Comparison of ENCODE assay signal across 2 cellular contexts in the genomic region with DNA sequence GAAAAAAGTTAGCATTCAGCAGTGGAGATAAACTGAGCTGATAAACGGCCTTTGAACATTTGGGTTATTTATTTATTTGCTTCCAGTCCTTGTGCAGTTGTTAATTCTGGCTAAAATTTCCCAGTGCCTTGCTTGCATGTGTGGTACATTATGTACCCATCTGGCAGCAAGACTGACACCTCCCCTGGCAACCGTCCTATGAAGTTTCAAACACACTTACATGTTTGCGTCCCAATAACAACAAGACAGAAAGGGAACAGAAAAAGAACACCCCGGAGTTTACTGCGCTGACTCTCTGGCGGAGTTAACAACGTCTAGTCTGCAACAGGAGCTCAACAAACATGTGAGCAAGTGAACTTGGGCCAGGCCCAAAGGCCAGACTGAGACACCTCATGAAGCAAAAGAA.
A peak's percentile ranks its signal among the peaks of the same experiment; 100 is the strongest.
TF ChIP-seq lines count a peak whose summit lies in the region.

No MANE protein-coding gene starts in this region.

TF ChIP-seq in H1, 55 proteins besides CTCF, POLR2A, EP300 and RAD21:
- TF ChIP-seq SIN3A (conservative IDR thresholded peaks at IDR 0.05 in 1 of 2, IDR thresholded peaks at IDR 0.05 in 1 of 2; ENCODE audit: low read depth in 1 of 2, low read length in 2 of 2) (no peak), CEBPB (IDR thresholded peaks at IDR 0.05; ENCODE audit: low read depth, low read length) (no peak)

TF ChIP-seq in liver, 16 proteins besides CTCF, POLR2A, EP300 and RAD21:
- TF ChIP-seq, protein P1, sequence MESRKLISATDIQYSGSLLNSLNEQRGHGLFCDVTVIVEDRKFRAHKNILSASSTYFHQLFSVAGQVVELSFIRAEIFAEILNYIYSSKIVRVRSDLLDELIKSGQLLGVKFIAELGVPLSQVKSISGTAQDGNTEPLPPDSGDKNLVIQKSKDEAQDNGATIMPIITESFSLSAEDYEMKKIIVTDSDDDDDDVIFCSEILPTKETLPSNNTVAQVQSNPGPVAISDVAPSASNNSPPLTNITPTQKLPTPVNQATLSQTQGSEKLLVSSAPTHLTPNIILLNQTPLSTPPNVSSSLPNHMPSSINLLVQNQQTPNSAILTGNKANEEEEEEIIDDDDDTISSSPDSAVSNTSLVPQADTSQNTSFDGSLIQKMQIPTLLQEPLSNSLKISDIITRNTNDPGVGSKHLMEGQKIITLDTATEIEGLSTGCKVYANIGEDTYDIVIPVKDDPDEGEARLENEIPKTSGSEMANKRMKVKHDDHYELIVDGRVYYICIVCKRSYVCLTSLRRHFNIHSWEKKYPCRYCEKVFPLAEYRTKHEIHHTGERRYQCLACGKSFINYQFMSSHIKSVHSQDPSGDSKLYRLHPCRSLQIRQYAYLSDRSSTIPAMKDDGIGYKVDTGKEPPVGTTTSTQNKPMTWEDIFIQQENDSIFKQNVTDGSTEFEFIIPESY (IDR thresholded peaks at IDR 0.05): peak; percentile 81
- TF ChIP-seq JUND (IDR thresholded peaks at IDR 0.05) (peak in 1 of 2 donors; percentile 93), HNF4A (conservative IDR thresholded peaks at IDR 0.05) (peak; percentile 87), HNF4G (IDR thresholded peaks at IDR 0.05) (peak; percentile 73), EGR1 (IDR thresholded peaks at IDR 0.05; ENCODE audit: low read depth in 2 of 2) (peak in 1 of 2 donors; percentile 79), FOXA1 (IDR thresholded peaks at IDR 0.05) (peak; percentile 74), RXRA (IDR thresholded peaks at IDR 0.05) (peak; percentile 93 to 95), TAF1 (conservative IDR thresholded peaks at IDR 0.05) (peak; percentile 48), YY1 (IDR thresholded peaks at IDR 0.05) (peak; percentile 84), NR2F2 (IDR thresholded peaks at IDR 0.05) (no peak), FOXA2 (IDR thresholded peaks at IDR 0.05) (peak; percentile 68), SP1 (IDR thresholded peaks at IDR 0.05) (peak; percentile 99), GABPA (IDR thresholded peaks at IDR 0.05 in 1 of 2, conservative IDR thresholded peaks at IDR 0.05 in 1 of 2) (peak in 1 of 2 donors; percentile 46)
- TF ChIP-seq, protein P2, sequence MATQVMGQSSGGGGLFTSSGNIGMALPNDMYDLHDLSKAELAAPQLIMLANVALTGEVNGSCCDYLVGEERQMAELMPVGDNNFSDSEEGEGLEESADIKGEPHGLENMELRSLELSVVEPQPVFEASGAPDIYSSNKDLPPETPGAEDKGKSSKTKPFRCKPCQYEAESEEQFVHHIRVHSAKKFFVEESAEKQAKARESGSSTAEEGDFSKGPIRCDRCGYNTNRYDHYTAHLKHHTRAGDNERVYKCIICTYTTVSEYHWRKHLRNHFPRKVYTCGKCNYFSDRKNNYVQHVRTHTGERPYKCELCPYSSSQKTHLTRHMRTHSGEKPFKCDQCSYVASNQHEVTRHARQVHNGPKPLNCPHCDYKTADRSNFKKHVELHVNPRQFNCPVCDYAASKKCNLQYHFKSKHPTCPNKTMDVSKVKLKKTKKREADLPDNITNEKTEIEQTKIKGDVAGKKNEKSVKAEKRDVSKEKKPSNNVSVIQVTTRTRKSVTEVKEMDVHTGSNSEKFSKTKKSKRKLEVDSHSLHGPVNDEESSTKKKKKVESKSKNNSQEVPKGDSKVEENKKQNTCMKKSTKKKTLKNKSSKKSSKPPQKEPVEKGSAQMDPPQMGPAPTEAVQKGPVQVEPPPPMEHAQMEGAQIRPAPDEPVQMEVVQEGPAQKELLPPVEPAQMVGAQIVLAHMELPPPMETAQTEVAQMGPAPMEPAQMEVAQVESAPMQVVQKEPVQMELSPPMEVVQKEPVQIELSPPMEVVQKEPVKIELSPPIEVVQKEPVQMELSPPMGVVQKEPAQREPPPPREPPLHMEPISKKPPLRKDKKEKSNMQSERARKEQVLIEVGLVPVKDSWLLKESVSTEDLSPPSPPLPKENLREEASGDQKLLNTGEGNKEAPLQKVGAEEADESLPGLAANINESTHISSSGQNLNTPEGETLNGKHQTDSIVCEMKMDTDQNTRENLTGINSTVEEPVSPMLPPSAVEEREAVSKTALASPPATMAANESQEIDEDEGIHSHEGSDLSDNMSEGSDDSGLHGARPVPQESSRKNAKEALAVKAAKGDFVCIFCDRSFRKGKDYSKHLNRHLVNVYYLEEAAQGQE (IDR thresholded peaks at IDR 0.05): peak; percentile 82
- TF ChIP-seq, protein P3, sequence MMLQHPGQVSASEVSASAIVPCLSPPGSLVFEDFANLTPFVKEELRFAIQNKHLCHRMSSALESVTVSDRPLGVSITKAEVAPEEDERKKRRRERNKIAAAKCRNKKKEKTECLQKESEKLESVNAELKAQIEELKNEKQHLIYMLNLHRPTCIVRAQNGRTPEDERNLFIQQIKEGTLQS (IDR thresholded peaks at IDR 0.05): peak; percentile 82
- TF ChIP-seq, protein P4, sequence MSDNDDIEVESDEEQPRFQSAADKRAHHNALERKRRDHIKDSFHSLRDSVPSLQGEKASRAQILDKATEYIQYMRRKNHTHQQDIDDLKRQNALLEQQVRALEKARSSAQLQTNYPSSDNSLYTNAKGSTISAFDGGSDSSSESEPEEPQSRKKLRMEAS (IDR thresholded peaks at IDR 0.05): peak; percentile 83
